In genomic region chr12:90064759-90065158, GRCh38 we compare ENCODE assay signal across 30 cellular contexts.
DNase-seq lines count a peak whose midpoint lies in the region; ATAC-seq and TF ChIP-seq lines count a peak whose summit lies in the region.
"Had no signal": no experiment of that assay in that cellular context is flagged by ENCODE, and none has a peak within 500 bp of the region (broad histone marks: within the 10 kb centered on the region; RNA-seq: fewer than 3 reads in every experiment).

No MANE protein-coding gene starts in this region.

- H3K27me3 ChIP-seq in neuronal stem cell (ENCODE audit: control insufficient read depth in 3 of 3, insufficient read depth in 3 of 3, low read depth in 1 of 3, low read length in 3 of 3) (no peaks in the 10 kb centered on the region), osteoblast (ENCODE audit: insufficient read depth, low read length) (no peaks in the 10 kb centered on the region), suprapubic skin (no peaks in the 10 kb centered on the region), upper lobe of left lung (no peaks in the 10 kb centered on the region)
- H3K27me3 ChIP-seq: heart left ventricle, Peyer's patch, uterus had no signal

- H3K4me2 ChIP-seq in neuronal stem cell (ENCODE audit: insufficient read depth, low read length, poor library complexity, severe bottlenecking) = no peak overlapping the region
- no peak overlapping the region for H3K4me2 ChIP-seq in osteoblast (ENCODE audit: insufficient read depth, low read length)

- H3K23ac ChIP-seq in neuronal stem cell (ENCODE audit: low read depth, low read length, poor library complexity) = no peak overlapping the region

- H3K79me1 ChIP-seq in neuronal stem cell (ENCODE audit: low read depth, low read length) = no peaks in the 10 kb centered on the region

- no CpG with 5 or more reads among the region's 2 CpGs for WGBS in neuronal stem cell (ENCODE audit: extremely low coverage in 2 of 2, insufficient read length in 2 of 2, insufficient replicate concordance in 1 of 2), 2 donors
- 56% methylated on average over 2 of the region's 2 CpGs for WGBS in suprapubic skin
- 80 to 82% methylated on average over 2 of the region's 2 CpGs for WGBS in upper lobe of left lung, 2 donors

- H3K4me3 ChIP-seq in choroid plexus epithelial cell (ENCODE audit: low read depth, low read length) (no peak overlapping the region), neuronal stem cell (ENCODE audit: low read length in 2 of 2) (no peak overlapping the region), osteoblast (ENCODE audit: insufficient read depth, low read length) (no peak overlapping the region), suprapubic skin (no peak overlapping the region), upper lobe of left lung (no peak overlapping the region)
- H3K4me3 ChIP-seq: heart left ventricle, Peyer's patch, thoracic aorta, uterus had no signal

- no peak overlapping the region for H2BK120ac ChIP-seq in neuronal stem cell (ENCODE audit: low read depth, low read length)

- no peak overlapping the region for H3K4ac ChIP-seq in neuronal stem cell (ENCODE audit: low read length)

- no peaks in the 10 kb centered on the region for H3K79me2 ChIP-seq in osteoblast (ENCODE audit: insufficient read depth, low read length)

- TF ChIP-seq CTCF in choroid plexus epithelial cell (conservative IDR thresholded peaks at IDR 0.05; ENCODE audit: low read depth, low read length) (no peak), osteoblast (IDR thresholded peaks at IDR 0.05; ENCODE audit: extremely low read depth, low read depth, low read length) (no peak), suprapubic skin (IDR thresholded peaks at IDR 0.05) (no peak), upper lobe of left lung (IDR thresholded peaks at IDR 0.05) (no peak)

- no peak overlapping the region for H3K14ac ChIP-seq in neuronal stem cell (ENCODE audit: low read length)

- TF ChIP-seq POLR2A in suprapubic skin (IDR thresholded peaks at IDR 0.05) (no peak), upper lobe of left lung (IDR thresholded peaks at IDR 0.05) (no peak)

- H4K20me1 ChIP-seq in osteoblast (ENCODE audit: insufficient read depth, low read length) = no peaks in the 10 kb centered on the region

- no peaks in the 10 kb centered on the region for H3K36me3 ChIP-seq in neuronal stem cell (replicated peaks in 1 of 2; ENCODE audit: control insufficient read depth in 2 of 2, insufficient read depth in 2 of 2, low read length in 2 of 2)
- no peaks in the 10 kb centered on the region for H3K36me3 ChIP-seq in osteoblast (ENCODE audit: insufficient read depth, low read length)
- no peaks in the 10 kb centered on the region for H3K36me3 ChIP-seq in suprapubic skin
- H3K36me3 ChIP-seq in upper lobe of left lung = no peaks in the 10 kb centered on the region
- H3K36me3 ChIP-seq: heart left ventricle, Peyer's patch, thoracic aorta, uterus had no signal

- no peak overlapping the region for H2BK15ac ChIP-seq in neuronal stem cell (ENCODE audit: low read length)

- H4K91ac ChIP-seq in neuronal stem cell (ENCODE audit: low read depth, low read length, poor library complexity) = no peak overlapping the region

- H2AK5ac ChIP-seq in neuronal stem cell (ENCODE audit: low read depth, low read length) = no peak overlapping the region

- no peak overlapping the region for H2BK5ac ChIP-seq in neuronal stem cell (ENCODE audit: low read length)

- no peak overlapping the region for H3K18ac ChIP-seq in neuronal stem cell (ENCODE audit: low read length)

- peak overlapping the region; percentile 39 for H2AFZ ChIP-seq in neuronal stem cell (ENCODE audit: low read length)
- no peak overlapping the region for H2AFZ ChIP-seq in osteoblast (ENCODE audit: low read length)

- DNase-seq in AG20443 (ENCODE audit: low spot score) = peak; percentile 9
- DNase-seq in choroid plexus epithelial cell (ENCODE audit: low read depth) = peak; percentile 57
- DNase-seq in neuronal stem cell (ENCODE audit: low spot score) = no peak
- no peak for DNase-seq in osteoblast (ENCODE audit: insufficient read length, low spot score, missing footprints)
- DNase-seq in suprapubic skin (ENCODE audit: low spot score in 2 of 2) = no peak
- no peak for DNase-seq in upper lobe of left lung
- no peak for DNase-seq in NCI-H2196 (lab: John Stamatoyannopoulos, UW; ENCODE audit: unreplicated experiment)
- DNase-seq: ACHN; activated CD4-positive, alpha-beta T cell treated with anti-CD3 and anti-CD28 coated beads for 48 hours; amygdala; cortex of kidney; DMS79; effector memory CD4-positive, alpha-beta T cell; foreskin melanocyte; GDM1; heart left ventricle; HFFc6; kidney; midbrain; naive thymus-derived CD4-positive, alpha-beta T cell; NCI-H146; Peyer's patch; SIG-M5; small intestine; stimulated activated CD4-positive, alpha-beta T cell treated with anti-CD3 and anti-CD28 coated beads, Interleukin-1b, Interleukin-23, amount 100 ng/mL, for 48 hours; T-helper 9 cell; uterus had no signal

- peaks cover 0 to 5% of the 10 kb centered on the region in 2 donors for H3K4me1 ChIP-seq in neuronal stem cell (ENCODE audit: control insufficient read depth in 2 of 2, insufficient read depth in 1 of 2, low read depth in 1 of 2, low read length in 2 of 2)
- H3K4me1 ChIP-seq in osteoblast (ENCODE audit: insufficient read depth, low read length) = peaks cover 23% of the 10 kb centered on the region
- H3K4me1 ChIP-seq in suprapubic skin = peaks cover 9% of the 10 kb centered on the region
- H3K4me1 ChIP-seq in upper lobe of left lung = no peaks in the 10 kb centered on the region
- H3K4me1 ChIP-seq: Peyer's patch, uterus had no signal

- H3K9me3 ChIP-seq in neuronal stem cell (replicated peaks in 1 of 2; ENCODE audit: control insufficient read depth in 2 of 2, insufficient read depth in 1 of 2, low read depth in 1 of 2, low read length in 2 of 2) (no peaks in the 10 kb centered on the region), osteoblast (ENCODE audit: low read depth, low read length) (no peaks in the 10 kb centered on the region), suprapubic skin (no peaks in the 10 kb centered on the region), upper lobe of left lung (no peaks in the 10 kb centered on the region)
- H3K9me3 ChIP-seq: heart left ventricle, Peyer's patch, thoracic aorta, uterus had no signal

- ATAC-seq in HG03432 (IDR thresholded peaks at IDR 0.05; ENCODE audit: unreplicated experiment) (peak; percentile 35), upper lobe of left lung (ENCODE audit: low FRiP score in 2 of 2) (no peak)
- ATAC-seq: naive thymus-derived CD4-positive, alpha-beta T cell had no signal

- no peak overlapping the region for H3K9ac ChIP-seq in neuronal stem cell (ENCODE audit: low read depth, low read length, poor library complexity)

- no peak overlapping the region for H2BK12ac ChIP-seq in neuronal stem cell (ENCODE audit: low read length)

- TF ChIP-seq EP300 in suprapubic skin (IDR thresholded peaks at IDR 0.05) = no peak
- TF ChIP-seq EP300 in upper lobe of left lung (IDR thresholded peaks at IDR 0.05) = no peak

- H3K27ac ChIP-seq in neuronal stem cell (replicated peaks; ENCODE audit: low read length) (no peak overlapping the region), osteoblast (ENCODE audit: low read depth, low read length) (no peak overlapping the region), suprapubic skin (no peak overlapping the region), upper lobe of left lung (no peak overlapping the region)
- H3K27ac ChIP-seq: epithelial cell of prostate, heart left ventricle, Peyer's patch, thoracic aorta, uterus had no signal

- no peak overlapping the region for H4K8ac ChIP-seq in neuronal stem cell (ENCODE audit: low read depth, low read length)

Comparison
In these comparisons a context has a peak if more than half of its experiments do, and no peak if none do; other contexts are left out.
1. DNase-seq: peak in AG20443 (single experiment) and choroid plexus epithelial cell (single experiment); none in neuronal stem cell (single experiment), osteoblast (single experiment), suprapubic skin (0 of 2), upper lobe of left lung (0 of 2) and NCI-H2196 (single experiment).